Comparison of ENCODE assay signal across 23 cellular contexts in the genomic region with DNA sequence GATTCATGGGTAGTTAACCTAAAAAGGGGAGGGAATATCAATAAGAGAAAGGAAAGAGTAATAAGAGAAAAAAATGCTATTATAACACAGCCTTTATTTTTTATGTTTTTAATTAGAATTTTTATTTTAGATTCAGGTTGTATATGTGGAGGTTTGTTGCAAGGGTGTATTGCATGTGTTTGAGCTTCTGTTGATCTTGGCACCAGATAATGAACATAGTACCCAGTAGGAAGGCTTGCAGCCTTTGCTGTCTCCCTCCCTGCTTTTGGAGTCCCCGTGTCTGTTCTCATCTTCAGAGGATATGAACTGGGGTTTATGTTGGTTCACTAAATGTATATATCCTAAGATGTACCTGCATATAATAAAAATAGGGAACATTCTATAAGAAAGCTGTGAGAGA.
"Had no signal": no experiment of that assay in that cellular context is flagged by ENCODE, and none has a peak within 500 bp of the region (broad histone marks: within the 10 kb centered on the region; RNA-seq: fewer than 3 reads in every experiment).

No MANE protein-coding gene starts in this region.

- H3K4me2 ChIP-seq: hepatocyte had no signal

- H2AFZ ChIP-seq: hepatocyte had no signal

- H3K27me3 Mint-ChIP-seq: activated naive CD8-positive, alpha-beta T cell; activated T-cell treated with anti-CD3 and anti-CD28 coated beads, Interleukin-2, amount 50 U/mL, for 24 hours; stimulated activated naive CD8-positive, alpha-beta T cell treated with anti-CD3 and anti-CD28 coated beads, Interleukin-15, amount 100 ng/mL, for 72 hours; T-cell had no signal

- H3K27ac Mint-ChIP-seq: activated naive CD8-positive, alpha-beta T cell; activated T-cell treated with anti-CD3 and anti-CD28 coated beads, Interleukin-2, amount 50 U/mL, for 24 hours; activated T-helper 2 cell treated with anti-CD3 and anti-CD28 coated beads, Interferon-gamma antibody, Interleukin-2, Interleukin-4, amounts not matched to agents 10 μg/mL and 5 μg/mL and 100 μg/mL, durations not matched to agents 14 hours and 24 hours and 36 hours; natural killer cell; stimulated activated naive CD8-positive, alpha-beta T cell treated with anti-CD3 and anti-CD28 coated beads, Interleukin-15, amount 100 ng/mL, for 72 hours; T-cell; T-helper 2 cell treated with Interferon-gamma antibody and Interleukin-4, amounts not matched to agents 5 μg/mL and 100 μg/mL, for 36 hours had no signal

- H3K27ac ChIP-seq: left lung, ovary, prostate gland, tibial nerve, VCaP had no signal

- H3K36me3 Mint-ChIP-seq: natural killer cell had no signal

- H3K4me1 ChIP-seq: prostate gland had no signal

- H3K9me3 ChIP-seq: ovary, prostate gland had no signal

- H3K27me3 ChIP-seq: hepatocyte, left lung, ovary, tibial nerve had no signal

- H3K4me3 Mint-ChIP-seq: activated naive CD8-positive, alpha-beta T cell; activated T-cell treated with anti-CD3 and anti-CD28 coated beads, Interleukin-2, amount 50 U/mL, for 24 hours; immature natural killer cell; natural killer cell; stimulated activated naive CD8-positive, alpha-beta T cell treated with anti-CD3 and anti-CD28 coated beads, Interleukin-15, amount 100 ng/mL, for 72 hours; T-cell; T-helper 2 cell treated with Interferon-gamma antibody and Interleukin-4, amounts not matched to agents 5 μg/mL and 100 μg/mL, for 36 hours had no signal

- H3K4me3 ChIP-seq: hepatocyte, left lung, ovary, prostate gland, tibial nerve had no signal

- H3K36me3 ChIP-seq: left lung, ovary, prostate gland had no signal

- DNase-seq: activated CD4-positive, alpha-beta T cell treated with anti-CD3 and anti-CD28 coated beads for 1 hour; activated CD4-positive, alpha-beta T cell treated with anti-CD3 and anti-CD28 coated beads, Interleukin-2, amount 50 U/mL, for 1 hour; activated naive CD4-positive, alpha-beta T cell; activated T-cell treated with anti-CD3 and anti-CD28 coated beads, Interleukin-2, amount 50 U/mL, for 24 hours; effector memory CD4-positive, alpha-beta T cell; glutamatergic neuron; immature natural killer cell; left lung; midbrain; natural killer cell; ovary; stimulated activated CD4-positive, alpha-beta T cell treated with anti-CD3 and anti-CD28 coated beads, Interleukin-12 subunit alpha, Interleukin-12 subunit beta, amount 100 ng/mL, for 4 hours; stimulated activated CD4-positive, alpha-beta T cell treated with anti-CD3 and anti-CD28 coated beads, Interleukin-4, amount 100 ng/mL, for 4 hours; stimulated activated naive CD8-positive, alpha-beta T cell treated with anti-CD3 and anti-CD28 coated beads, Interleukin-15, amount 100 ng/mL, for 72 hours; T-cell had no signal

- H3K79me2 ChIP-seq: hepatocyte had no signal

- H3K9me3 Mint-ChIP-seq: natural killer cell had no signal

- ATAC-seq: esophagus mucosa; left lung; natural killer cell; stimulated activated naive CD8-positive, alpha-beta T cell treated with anti-CD3 and anti-CD28 coated beads, Interleukin-15, amount 100 ng/mL, for 72 hours; T-cell had no signal
